ENCODE assay signal across 1 cellular context in genomic region chr1:145964328-145965118, GRCh38.
TF ChIP-seq lines count a peak whose summit lies in the region.

TSS of gene ANKRD34A (minus strand) at chr1:145964575. CDS start at chr1:145961759, 2,816 bp downstream.
TSS of gene POLR3GL (plus strand) at chr1:145964690. CDS start at chr1:145974866, 10,176 bp downstream.

TF ChIP-seq in GM12878, 131 proteins besides CTCF, POLR2A, EP300 and RAD21 (continued from another document and continues in another):
- TF ChIP-seq NKRF (conservative IDR thresholded peaks at IDR 0.05) (no peak), EZH2 (IDR thresholded peaks at IDR 0.05; ENCODE audit: borderline replicate concordance, control insufficient read depth, low read depth, low read length) (no peak), POLR2AphosphoS5 (IDR thresholded peaks at IDR 0.05; ENCODE audit: low read length) (peak; percentile 94), IRF5 (IDR thresholded peaks at IDR 0.05; ENCODE audit: borderline replicate concordance) (no peak), SMAD5 (IDR thresholded peaks at IDR 0.05; ENCODE audit: low read depth) (peak; percentile 85; the same call in 1 of the 2 replicates), IKZF1 (conservative IDR thresholded peaks at IDR 0.05) (no peak; the same call in 1 of the 2 replicates), POLR2AphosphoS2 (IDR thresholded peaks at IDR 0.05; ENCODE audit: low read depth, low read length) (peak; percentile 95), BHLHE40 (IDR thresholded peaks at IDR 0.05; ENCODE audit: borderline replicate concordance in 1 of 2, low read depth in 2 of 2, low read length in 1 of 2) (peak; percentile 22 to 58; a peak in 1 of 4 replicates), PAX5 (IDR thresholded peaks at IDR 0.05; ENCODE audit: borderline replicate concordance, low read depth, low read length) (no peak), REST (IDR thresholded peaks at IDR 0.05; ENCODE audit: low read depth, low read length) (no peak), FOXK2 (IDR thresholded peaks at IDR 0.05) (no peak), IRF3 (IDR thresholded peaks at IDR 0.05) (peak; percentile 35; the same call in 1 of the 2 replicates), TCF12 (IDR thresholded peaks at IDR 0.05; ENCODE audit: low read depth, low read length) (no peak), HDAC6 (IDR thresholded peaks at IDR 0.05; ENCODE audit: unreplicated experiment) (no peak), CEBPB (IDR thresholded peaks at IDR 0.05; ENCODE audit: borderline replicate concordance in 1 of 2, low read depth in 2 of 2, low read length in 2 of 2) (no peak), ZBTB40 (IDR thresholded peaks at IDR 0.05; ENCODE audit: borderline replicate concordance) (no peak; the same call in 1 of the 2 replicates), USF2 (IDR thresholded peaks at IDR 0.05; ENCODE audit: borderline replicate concordance, low read depth, low read length) (no peak), ATF7 (IDR thresholded peaks at IDR 0.05; ENCODE audit: low read depth) (no peak), CBFB (IDR thresholded peaks at IDR 0.05; ENCODE audit: low read depth) (no peak), YY1 (IDR thresholded peaks at IDR 0.05; ENCODE audit: low read depth, low read length) (peak; percentile 70; the same call in 1 of the 2 replicates), ELK1 (IDR thresholded peaks at IDR 0.05; ENCODE audit: low read depth, low read length) (no peak), MTA3 (IDR thresholded peaks at IDR 0.05; ENCODE audit: borderline replicate concordance, low read length) (no peak), CREM (IDR thresholded peaks at IDR 0.05; ENCODE audit: low read depth) (peak; percentile 11; the same call in 1 of the 2 replicates), BACH1 (IDR thresholded peaks at IDR 0.05; ENCODE audit: borderline replicate concordance) (no peak; the same call in 1 of the 2 replicates), CUX1 (IDR thresholded peaks at IDR 0.05; ENCODE audit: insufficient replicate concordance, low read depth, low read length) (no peak), TAF1 (IDR thresholded peaks at IDR 0.05; ENCODE audit: borderline replicate concordance, low read depth, low read length) (peak; percentile 83; the same call in 1 of the 2 replicates), KLF5 (IDR thresholded peaks at IDR 0.05; ENCODE audit: partially characterized antibody) (no peak), SMAD1 (IDR thresholded peaks at IDR 0.05; ENCODE audit: low read depth, partially characterized antibody) (peak; percentile 41), MAX (IDR thresholded peaks at IDR 0.05; ENCODE audit: low read depth, low read length) (no peak), TCF3 (IDR thresholded peaks at IDR 0.05; ENCODE audit: borderline replicate concordance, insufficient read depth, low read depth, low read length) (no peak)
